Comparison of ENCODE assay signal across 14 cellular contexts in the genomic region with DNA sequence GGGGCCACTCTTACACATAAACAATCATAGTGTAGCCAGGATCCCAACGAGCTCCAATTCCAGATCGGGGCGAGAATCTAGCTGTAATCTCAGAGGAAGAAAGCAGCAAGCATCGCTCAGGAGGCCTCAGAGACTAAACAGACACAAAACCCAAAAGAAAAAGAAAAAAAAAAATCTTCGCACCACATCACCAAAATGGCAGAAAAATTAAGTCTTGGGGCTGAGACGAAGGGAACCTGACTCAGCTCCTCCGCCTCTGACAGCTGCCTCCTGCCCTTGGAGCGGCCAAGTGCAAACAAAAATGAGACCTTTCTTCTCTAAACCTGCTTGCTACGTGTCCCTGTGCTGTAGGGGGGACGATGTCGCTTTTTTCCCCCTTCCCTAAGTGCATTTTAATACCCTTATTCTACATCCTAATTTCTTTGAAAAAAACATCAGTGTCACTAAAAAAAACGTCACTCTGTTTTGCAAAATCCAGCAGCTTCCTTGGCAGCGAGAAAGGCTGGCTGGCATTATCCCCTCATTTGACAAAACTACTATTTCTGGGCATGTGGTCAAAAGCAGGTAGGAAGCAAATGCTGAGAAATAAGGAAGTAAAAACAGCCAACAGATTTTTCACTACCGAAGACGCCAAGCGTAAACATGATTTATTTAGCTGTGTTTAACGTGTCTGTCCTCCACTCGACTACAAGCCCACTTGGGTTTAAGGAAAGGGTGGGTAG. TPM values are rescaled to one million over a fixed set of nuclear protein-coding genes. Genes with fewer than 3 reads are reported as not detected.
DNase-seq lines count a peak whose midpoint lies in the region; ATAC-seq and TF ChIP-seq lines count a peak whose summit lies in the region.
"Had no signal": no experiment of that assay in that cellular context is flagged by ENCODE, and none has a peak within 500 bp of the region (broad histone marks: within the 10 kb centered on the region; RNA-seq: fewer than 3 reads in every experiment).

No MANE protein-coding gene starts in this region.

- H3K79me2 ChIP-seq in GM23338 (replicated peaks; ENCODE audit: insufficient read depth) = peaks cover 87% of the 10 kb centered on the region

- no peak overlapping the region for H2BK15ac ChIP-seq in mesenchymal stem cell (ENCODE audit: low read depth, poor library complexity, severe bottlenecking)

- no peaks in the 10 kb centered on the region for H3K9me3 Mint-ChIP-seq in GM23338
- no peaks in the 10 kb centered on the region for H3K9me3 Mint-ChIP-seq in T-helper 1 cell treated with Interleukin-12 subunit alpha and Interleukin-12 subunit beta and Interleukin-4 antibody, amounts not matched to agents 30 μg/mL and 1 μg/mL, for 36 hours
- no peaks in the 10 kb centered on the region for H3K9me3 Mint-ChIP-seq in progenitor cell of endocrine pancreas (ENCODE audit: low read depth)

- H3F3A ChIP-seq in GM23338 (replicated peaks; ENCODE audit: low read depth) = 0 out of 2 replicates have a peak, but pooled peaks cover 3% of the 10 kb centered on the region

- H4K91ac ChIP-seq in mesenchymal stem cell (ENCODE audit: low read length) = no peak overlapping the region

- no peaks in the 10 kb centered on the region for H3K9me2 ChIP-seq in GM23338 (ENCODE audit: insufficient read depth)

- no peaks in the 10 kb centered on the region for H4K20me1 ChIP-seq in GM23338 (replicated peaks; ENCODE audit: insufficient read depth)

- H3K4ac ChIP-seq in mesenchymal stem cell (ENCODE audit: low read depth in 1 of 2, low read length in 2 of 2) = no peak overlapping the region

- H3K4me3 ChIP-seq in GM23338 (0 out of 2 replicates have a peak overlapping the region, but pooled peaks have one; percentile 6), mesenchymal stem cell (ENCODE audit: insufficient read depth in 1 of 2, low read depth in 1 of 2, low read length in 2 of 2) (no peak overlapping the region)
- H3K4me3 ChIP-seq: GM12878, testis had no signal

- H3K36me3 ChIP-seq in GM23338 (ENCODE audit: insufficient read depth) (no peaks in the 10 kb centered on the region), mesenchymal stem cell (ENCODE audit: control insufficient read depth in 1 of 2, insufficient read depth in 2 of 2, low read depth in 1 of 2, low read length in 2 of 2) (no peaks in the 10 kb centered on the region)
- H3K36me3 ChIP-seq: neutrophil had no signal

- H3K36me3 Mint-ChIP-seq in GM23338 (ENCODE audit: low read depth) = no peaks in the 10 kb centered on the region
- peaks cover 47% of the 10 kb centered on the region for H3K36me3 Mint-ChIP-seq in T-helper 1 cell treated with Interleukin-12 subunit alpha and Interleukin-12 subunit beta and Interleukin-4 antibody, amounts not matched to agents 30 μg/mL and 1 μg/mL, for 36 hours (ENCODE audit: low read depth)
- H3K36me3 Mint-ChIP-seq in progenitor cell of endocrine pancreas (ENCODE audit: insufficient read depth) = no peaks in the 10 kb centered on the region

- TF ChIP-seq CTCF in GM23338 (conservative IDR thresholded peaks at IDR 0.05; ENCODE audit: low read depth in 2 of 2) (no peak), progenitor cell of endocrine pancreas (IDR thresholded peaks at IDR 0.05; ENCODE audit: unreplicated experiment) (no peak)

- H3K4me2 ChIP-seq in GM23338 (peak overlapping the region; percentile 81), mesenchymal stem cell (ENCODE audit: low read length, poor library complexity, severe bottlenecking) (no peak overlapping the region)

- no peak overlapping the region; the same call in 2 of the 3 replicates for H3K4me3 Mint-ChIP-seq in GM23338
- H3K4me3 Mint-ChIP-seq in T-helper 1 cell treated with Interleukin-12 subunit alpha and Interleukin-12 subunit beta and Interleukin-4 antibody, amounts not matched to agents 30 μg/mL and 1 μg/mL, for 36 hours = peak overlapping the region; percentile 86
- H3K4me3 Mint-ChIP-seq in progenitor cell of endocrine pancreas (ENCODE audit: low read depth) = no peak overlapping the region

- no peak overlapping the region for H3K9ac ChIP-seq in mesenchymal stem cell (ENCODE audit: low read length)

- peaks cover 79% of the 10 kb centered on the region for H3K4me1 ChIP-seq in GM23338 (ENCODE audit: insufficient read depth)
- peaks cover 3% of the 10 kb centered on the region for H3K4me1 ChIP-seq in mesenchymal stem cell (ENCODE audit: control insufficient read depth, insufficient read depth, low read depth, low read length)
- H3K4me1 ChIP-seq: testis had no signal

- no peak overlapping the region for H2BK120ac ChIP-seq in mesenchymal stem cell (ENCODE audit: low read depth, low read length)

- H3K23ac ChIP-seq in mesenchymal stem cell (ENCODE audit: low read length in 2 of 2) = no peak overlapping the region

- H3K27me3 Mint-ChIP-seq in GM23338 (ENCODE audit: insufficient read depth, low read depth, poor library complexity) = peaks cover 6% of the 10 kb centered on the region
- H3K27me3 Mint-ChIP-seq in T-helper 1 cell treated with Interleukin-12 subunit alpha and Interleukin-12 subunit beta and Interleukin-4 antibody, amounts not matched to agents 30 μg/mL and 1 μg/mL, for 36 hours (ENCODE audit: low read depth) = no peaks in the 10 kb centered on the region
- H3K27me3 Mint-ChIP-seq in progenitor cell of endocrine pancreas = peaks cover 75% of the 10 kb centered on the region

- no peak overlapping the region for H2AK5ac ChIP-seq in mesenchymal stem cell (ENCODE audit: low read length, severe bottlenecking)

- peaks cover 17% of the 10 kb centered on the region for H3K9me3 ChIP-seq in mesenchymal stem cell (ENCODE audit: control insufficient read depth, low read length)
- H3K9me3 ChIP-seq: neutrophil, testis had no signal

- no peak overlapping the region for H2AFZ ChIP-seq in GM23338
- no peak overlapping the region for H2AFZ ChIP-seq in mesenchymal stem cell (ENCODE audit: low read depth, low read length)

- no peak overlapping the region for H2BK12ac ChIP-seq in mesenchymal stem cell (ENCODE audit: low read length in 2 of 2)

- no peak for ATAC-seq in GM23338
- no peak for ATAC-seq in HG02763 (IDR thresholded peaks at IDR 0.05; ENCODE audit: unreplicated experiment)
- ATAC-seq: GM12878 had no signal

- no peak overlapping the region for H4K8ac ChIP-seq in mesenchymal stem cell (ENCODE audit: low read length)

- H3K79me1 ChIP-seq in mesenchymal stem cell (replicated peaks; ENCODE audit: low read length, poor library complexity, severe bottlenecking) = no peaks in the 10 kb centered on the region

- H2BK5ac ChIP-seq in mesenchymal stem cell (ENCODE audit: low read depth, low read length, poor library complexity, severe bottlenecking) = no peak overlapping the region

- H3K27ac Mint-ChIP-seq in GM23338 (peak overlapping the region; percentile 17), progenitor cell of endocrine pancreas (peak overlapping the region; percentile 2)
- H3K27ac Mint-ChIP-seq in T-helper 1 cell treated with Interleukin-12 subunit alpha and Interleukin-12 subunit beta and Interleukin-4 antibody, amounts not matched to agents 30 μg/mL and 1 μg/mL, for 36 hours = peak overlapping the region; percentile 98

- H3K18ac ChIP-seq in mesenchymal stem cell (ENCODE audit: low read depth in 1 of 2, low read length in 2 of 2) = no peak overlapping the region

- 56% methylated on average over 18 of the region's 18 CpGs for WGBS in mesenchymal stem cell

- peak overlapping the region; percentile 56 for H3K27ac ChIP-seq in GM23338 (ENCODE audit: low read depth)
- no peak overlapping the region for H3K27ac ChIP-seq in mesenchymal stem cell (ENCODE audit: low read length, poor library complexity, severe bottlenecking)
- H3K27ac ChIP-seq: neutrophil, testis had no signal

- H3K27me3 ChIP-seq in GM23338 (ENCODE audit: insufficient read depth) (no peaks in the 10 kb centered on the region), mesenchymal stem cell (ENCODE audit: control insufficient read depth in 1 of 2, insufficient read depth in 1 of 2, low read length in 2 of 2) (peaks cover 23 to 24% of the 10 kb centered on the region in 2 experiments)
- H3K27me3 ChIP-seq: testis had no signal

- H3K14ac ChIP-seq in mesenchymal stem cell (ENCODE audit: low read length in 2 of 2) = no peak overlapping the region

- H3K4me1 Mint-ChIP-seq in GM23338 (peaks cover 82% of the 10 kb centered on the region), progenitor cell of endocrine pancreas (ENCODE audit: low read depth) (peaks cover 10% of the 10 kb centered on the region)
- H3K4me1 Mint-ChIP-seq in T-helper 1 cell treated with Interleukin-12 subunit alpha and Interleukin-12 subunit beta and Interleukin-4 antibody, amounts not matched to agents 30 μg/mL and 1 μg/mL, for 36 hours (ENCODE audit: low read depth) = peaks cover 82% of the 10 kb centered on the region

- no peak for DNase-seq in GM23338 (ENCODE audit: low spot score)
- DNase-seq in central memory CD4-positive, alpha-beta T cell = peak; percentile 71
- no peak for DNase-seq in progenitor cell of endocrine pancreas (ENCODE audit: low spot score, unreplicated experiment)
- DNase-seq in NCI-H2081 treated with DMSO at 0.1 percent for 48 hours (lab: John Stamatoyannopoulos, UW) = no peak
- DNase-seq in mesenchymal stem cell = no peak
- no peak for DNase-seq in activated CD4-positive, CD25-positive, alpha-beta regulatory T cell treated with anti-CD3 and anti-CD28 coated beads, Interleukin-2, amount 50 U/mL, for 72 hours
- DNase-seq: anterior cingulate cortex, Calu3, NCI-H146, testis had no signal

TF ChIP-seq in GM23338, 12 proteins besides CTCF, POLR2A, EP300 and RAD21 (continues in another document):
- TF ChIP-seq POLR2AphosphoS5 (IDR thresholded peaks at IDR 0.05; ENCODE audit: low read depth) = no peak
- TF ChIP-seq EZH2 (IDR thresholded peaks at IDR 0.05; ENCODE audit: low read depth, unreplicated experiment) = no peak
- TF ChIP-seq CREB1 (CRISPR knock-in tag; IDR thresholded peaks at IDR 0.05; ENCODE audit: low read depth) = no peak
- TF ChIP-seq STAT1 (IDR thresholded peaks at IDR 0.05; ENCODE audit: unreplicated experiment) = no peak
- TF ChIP-seq, protein P1, sequence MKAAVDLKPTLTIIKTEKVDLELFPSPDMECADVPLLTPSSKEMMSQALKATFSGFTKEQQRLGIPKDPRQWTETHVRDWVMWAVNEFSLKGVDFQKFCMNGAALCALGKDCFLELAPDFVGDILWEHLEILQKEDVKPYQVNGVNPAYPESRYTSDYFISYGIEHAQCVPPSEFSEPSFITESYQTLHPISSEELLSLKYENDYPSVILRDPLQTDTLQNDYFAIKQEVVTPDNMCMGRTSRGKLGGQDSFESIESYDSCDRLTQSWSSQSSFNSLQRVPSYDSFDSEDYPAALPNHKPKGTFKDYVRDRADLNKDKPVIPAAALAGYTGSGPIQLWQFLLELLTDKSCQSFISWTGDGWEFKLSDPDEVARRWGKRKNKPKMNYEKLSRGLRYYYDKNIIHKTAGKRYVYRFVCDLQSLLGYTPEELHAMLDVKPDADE (IDR thresholded peaks at IDR 0.05) = no peak

RNA-seq across cellular contexts. Expression of gene BCL11B, which starts 30.5 kb away (rescaled TPM):
- 5.6 and 6.7 TPM in 2 replicates for total RNA-seq in GM23338 (2014; rRNA removed; shearing (Covaris generic))
- 2.4 and 2.7 TPM in 2 replicates for polyA plus RNA-seq in GM23338 (2016; fragmentation: Nextera tagmentation; extraction: Ambion mirVana)
- 2.3 and 2.9 TPM in 2 replicates for total RNA-seq in progenitor cell of endocrine pancreas
- polyA plus RNA-seq in mesenchymal stem cell (2013, experiment 1 of 2) = not detected
- polyA plus RNA-seq in mesenchymal stem cell (2013, experiment 2 of 2) = not detected

Comparison
In these comparisons a context has a peak if more than half of its experiments do, and no peak if none do; other contexts are left out.
1. H3K27ac Mint-ChIP-seq: peak in every context shown above with its lines; median percentile 98 in T-helper 1 cell treated with Interleukin-12 subunit alpha and Interleukin-12 subunit beta and Interleukin-4 antibody, amounts not matched to agents 30 μg/mL and 1 μg/mL, for 36 hours; 17 in GM23338; 2 in progenitor cell of endocrine pancreas.